Comparison of ENCODE assay signal across 8 cellular contexts in genomic region chr1:214552174-214552608, GRCh38. TPM values are rescaled to one million over a fixed set of nuclear protein-coding genes. Genes with fewer than 3 reads are reported as not detected.
A peak's percentile ranks its signal among the peaks of the same experiment; 100 is the strongest.
DNase-seq lines count a peak whose midpoint lies in the region; ATAC-seq and TF ChIP-seq lines count a peak whose summit lies in the region.

No MANE protein-coding gene starts in this region.

- peak overlapping the region; percentile 84 for H3K27ac Mint-ChIP-seq in activated T-helper 2 cell treated with anti-CD3 and anti-CD28 coated beads, Interferon-gamma antibody, Interleukin-2, Interleukin-4, amounts not matched to agents 10 μg/mL and 5 μg/mL and 100 μg/mL, durations not matched to agents 14 hours and 24 hours and 36 hours

- no peaks in the 10 kb centered on the region for H3K9me3 ChIP-seq in BLaER1

- peak overlapping the region; percentile 73 for H3K9ac ChIP-seq in BLaER1

- intact Hi-C loops in activated T-helper 2 cell treated with anti-CD3 and anti-CD28 coated beads, Interferon-gamma antibody, Interleukin-2, Interleukin-4, amounts not matched to agents 10 μg/mL and 5 μg/mL and 100 μg/mL, durations not matched to agents 14 hours and 24 hours and 36 hours (cut with micrococcal nuclease) = loop anchor here (5.0 kb wide), 1 partner anchor 45 kb away; no protein-coding TSS in a partner anchor
- intact Hi-C loops in left cardiac atrium (cut with DNase I) = loop anchor here in 1 of 2 donors (5.0 kb wide), 1 partner anchor 135 kb away; no protein-coding TSS in a partner anchor

- H3K27me3 Mint-ChIP-seq in activated T-helper 2 cell treated with anti-CD3 and anti-CD28 coated beads, Interferon-gamma antibody, Interleukin-2, Interleukin-4, amounts not matched to agents 10 μg/mL and 5 μg/mL and 100 μg/mL, durations not matched to agents 14 hours and 24 hours and 36 hours (ENCODE audit: low read depth) = peaks cover 4% of the 10 kb centered on the region

- peak; percentile 45 to 67 for ATAC-seq in left cardiac atrium
- ATAC-seq in GM19463 (IDR thresholded peaks at IDR 0.05; ENCODE audit: unreplicated experiment) = no peak

- 0 out of 2 replicates have a peak, but pooled peaks cover 9% of the 10 kb centered on the region for H3K4me1 ChIP-seq in BLaER1

- TF ChIP-seq CTCF in HFF-Myc (IDR thresholded peaks at IDR 0.05; ENCODE audit: low read depth, low read length, missing control alignments) = no peak

- peak overlapping the region; percentile 91 for H3K4me2 ChIP-seq in BLaER1

- no peaks in the 10 kb centered on the region for H4K20me1 ChIP-seq in BLaER1

- H3K36me3 ChIP-seq in BLaER1 = no peaks in the 10 kb centered on the region

- H3K4me3 Mint-ChIP-seq in activated T-helper 2 cell treated with anti-CD3 and anti-CD28 coated beads, Interferon-gamma antibody, Interleukin-2, Interleukin-4, amounts not matched to agents 10 μg/mL and 5 μg/mL and 100 μg/mL, durations not matched to agents 14 hours and 24 hours and 36 hours (ENCODE audit: low read depth) = peak overlapping the region; percentile 88

- no peak overlapping the region for H3K27ac ChIP-seq in BLaER1

- H3K4me3 ChIP-seq in BLaER1 (peak overlapping the region; percentile 76), HFF-Myc (replicated peaks; ENCODE audit: low read depth, low read length) (peak overlapping the region; percentile 91)

- H3K36me3 Mint-ChIP-seq in activated T-helper 2 cell treated with anti-CD3 and anti-CD28 coated beads, Interferon-gamma antibody, Interleukin-2, Interleukin-4, amounts not matched to agents 10 μg/mL and 5 μg/mL and 100 μg/mL, durations not matched to agents 14 hours and 24 hours and 36 hours (ENCODE audit: low read depth) = peaks cover 14% of the 10 kb centered on the region

- H3K9me3 Mint-ChIP-seq in activated T-helper 2 cell treated with anti-CD3 and anti-CD28 coated beads, Interferon-gamma antibody, Interleukin-2, Interleukin-4, amounts not matched to agents 10 μg/mL and 5 μg/mL and 100 μg/mL, durations not matched to agents 14 hours and 24 hours and 36 hours = no peaks in the 10 kb centered on the region

- DNase-seq in HFF-Myc (ENCODE audit: extremely low read depth, low read depth) (peak; percentile 58), left cardiac atrium (peak; percentile 77), putamen (ENCODE audit: low spot score) (peak; percentile 14), D341Med (ENCODE audit: low spot score) (no peak), mesenteric fat pad (ENCODE audit: low spot score) (no peak)
- DNase-seq in activated T-helper 2 cell treated with anti-CD3 and anti-CD28 coated beads, Interferon-gamma antibody, Interleukin-2, Interleukin-4, amounts not matched to agents 10 μg/mL and 5 μg/mL and 100 μg/mL, durations not matched to agents 14 hours and 24 hours and 36 hours (ENCODE audit: low spot score) = no peak

- peaks cover 34% of the 10 kb centered on the region for H3K27me3 ChIP-seq in BLaER1

- peaks cover 41% of the 10 kb centered on the region for H3K4me1 Mint-ChIP-seq in activated T-helper 2 cell treated with anti-CD3 and anti-CD28 coated beads, Interferon-gamma antibody, Interleukin-2, Interleukin-4, amounts not matched to agents 10 μg/mL and 5 μg/mL and 100 μg/mL, durations not matched to agents 14 hours and 24 hours and 36 hours (ENCODE audit: low read depth)

RNA-seq across cellular contexts. Expression of gene PTPN14, which starts 0.8 kb away (rescaled TPM):
- 71.4 and 75.6 TPM in 2 replicates for total RNA-seq in activated T-helper 2 cell treated with anti-CD3 and anti-CD28 coated beads, Interferon-gamma antibody, Interleukin-2, Interleukin-4, amounts not matched to agents 10 μg/mL and 5 μg/mL and 100 μg/mL, durations not matched to agents 14 hours and 24 hours and 36 hours
- total RNA-seq in left cardiac atrium (10 to 100 TPM; 17.8 to 22.5 TPM), mesenteric fat pad (47.6 TPM)

RNA-seq across cellular contexts. Expression of gene CENPF, which starts 50.8 kb away (rescaled TPM):
- total RNA-seq in activated T-helper 2 cell treated with anti-CD3 and anti-CD28 coated beads, Interferon-gamma antibody, Interleukin-2, Interleukin-4, amounts not matched to agents 10 μg/mL and 5 μg/mL and 100 μg/mL, durations not matched to agents 14 hours and 24 hours and 36 hours = 77.1 and 85.9 TPM in 2 replicates
- total RNA-seq in left cardiac atrium = 1 to 10 TPM in 1 of 2 donors, under 1 TPM in 1; 0.60 to 1.6 TPM
- 0.51 TPM for total RNA-seq in mesenteric fat pad

Comparison
In these comparisons a context has a peak if more than half of its experiments do, and no peak if none do; other contexts are left out.
1. DNase-seq: peak in HFF-Myc (single experiment), left cardiac atrium (single experiment) and putamen (single experiment); none in activated T-helper 2 cell treated with anti-CD3 and anti-CD28 coated beads, Interferon-gamma antibody, Interleukin-2, Interleukin-4, amounts not matched to agents 10 μg/mL and 5 μg/mL and 100 μg/mL, durations not matched to agents 14 hours and 24 hours and 36 hours (single experiment), D341Med (single experiment) and mesenteric fat pad (single experiment).
2. RNA of gene CENPF, which starts 50.8 kb away (total RNA-seq): 77.1 to 85.9 TPM in activated T-helper 2 cell treated with anti-CD3 and anti-CD28 coated beads, Interferon-gamma antibody, Interleukin-2, Interleukin-4, amounts not matched to agents 10 μg/mL and 5 μg/mL and 100 μg/mL, durations not matched to agents 14 hours and 24 hours and 36 hours; 0.60 to 1.6 TPM in left cardiac atrium and 0.51 TPM in mesenteric fat pad (single experiment); every median in the first group is over 10 times any median in the second.